ENCODE assay signal across 1 cellular context in genomic region chr6:113586966-113587699, GRCh38.
TF ChIP-seq lines count a peak whose summit lies in the region.

No MANE protein-coding gene starts in this region.

TF ChIP-seq in WTC11, 78 proteins besides CTCF, POLR2A, EP300 and RAD21 (continued from another document):
- TF ChIP-seq E2F5 (CRISPR knock-in tag; IDR thresholded peaks at IDR 0.05) (no peak), ATF6 (CRISPR knock-in tag; IDR thresholded peaks at IDR 0.05) (no peak), MLX (CRISPR knock-in tag; IDR thresholded peaks at IDR 0.05) (no peak), NR3C1 (CRISPR knock-in tag; conservative IDR thresholded peaks at IDR 0.05; ENCODE audit: low read depth) (no peak)
